In genomic region chr17:8019665-8020064, GRCh38 we compare ENCODE assay signal across 12 cellular contexts. TPM values are rescaled to one million over a fixed set of nuclear protein-coding genes. Genes with fewer than 3 reads are reported as not detected.
A peak's percentile ranks its signal among the peaks of the same experiment; 100 is the strongest.
DNase-seq lines count a peak whose midpoint lies in the region; ATAC-seq and TF ChIP-seq lines count a peak whose summit lies in the region.
"Had no signal": no experiment of that assay in that cellular context is flagged by ENCODE, and none has a peak within 500 bp of the region (broad histone marks: within the 10 kb centered on the region; RNA-seq: fewer than 3 reads in every experiment).

No MANE protein-coding gene starts in this region.

- no peak overlapping the region for H3K27ac ChIP-seq in left lung

- H3K9me3 Mint-ChIP-seq in activated CD4-positive, alpha-beta memory T cell treated with anti-CD3 and anti-CD28 coated beads for 36 hours, result no peaks in the 10 kb centered on the region
- no peaks in the 10 kb centered on the region for H3K9me3 Mint-ChIP-seq in activated CD4-positive, alpha-beta memory T cell treated with anti-CD3 and anti-CD28 coated beads, Interleukin-2, amount 10 ng/mL, durations not matched to agents 7 days and 5 days
- H3K9me3 Mint-ChIP-seq in stimulated activated naive CD8-positive, alpha-beta T cell treated with anti-CD3 and anti-CD28 coated beads, Interleukin-15, amount 100 ng/mL, for 72 hours, result no peaks in the 10 kb centered on the region

- peak; percentile 48 for ATAC-seq in left lung
- peak; percentile 58 for ATAC-seq in stimulated activated naive CD8-positive, alpha-beta T cell treated with anti-CD3 and anti-CD28 coated beads, Interleukin-15, amount 100 ng/mL, for 72 hours
- ATAC-seq in GM18520 (IDR thresholded peaks at IDR 0.05; ENCODE audit: unreplicated experiment), result no peak

- H3K27me3 ChIP-seq in left lung, result peaks cover 0 to 22% of the 10 kb centered on the region in 2 donors

- in situ Hi-C loops in astrocyte of the spinal cord (cut with HindIII; ENCODE audit: low sequenced_read_pairs), result no loop called here

- CTCF ChIA-PET in activated CD4-positive, alpha-beta memory T cell treated with anti-CD3 and anti-CD28 coated beads for 36 hours (lab: Charles Lee), result interaction anchor here (1.0 to 4.5 kb wide), 4 partner anchors 30 to 99 kb away, joined by 3 to 19 read pairs (median 4); partner anchors contain the start of gene ALOXE3
- CTCF ChIA-PET in activated CD4-positive, alpha-beta memory T cell treated with anti-CD3 and anti-CD28 coated beads, Interleukin-2, amount 10 ng/mL, durations not matched to agents 7 days and 5 days (lab: Charles Lee), result interaction anchor here (0.7 to 1.6 kb wide), 5 partner anchors 11 to 74 kb away, joined by 3 to 6 read pairs (median 3); no protein-coding TSS in a partner anchor

- no peaks in the 10 kb centered on the region for H3K9me3 ChIP-seq in left lung

- H3K4me3 ChIP-seq in astrocyte of the spinal cord (ENCODE audit: low read depth, low read length), result no peak overlapping the region
- no peak overlapping the region for H3K4me3 ChIP-seq in left lung

- peaks cover 29 to 75% of the 10 kb centered on the region in 2 donors for H3K4me1 ChIP-seq in left lung

- H3K36me3 Mint-ChIP-seq in activated CD4-positive, alpha-beta memory T cell treated with anti-CD3 and anti-CD28 coated beads for 36 hours, result no peaks in the 10 kb centered on the region
- H3K36me3 Mint-ChIP-seq in activated CD4-positive, alpha-beta memory T cell treated with anti-CD3 and anti-CD28 coated beads, Interleukin-2, amount 10 ng/mL, durations not matched to agents 7 days and 5 days (ENCODE audit: low read depth), result no peaks in the 10 kb centered on the region

- H3K27me3 Mint-ChIP-seq in activated CD4-positive, alpha-beta memory T cell treated with anti-CD3 and anti-CD28 coated beads for 36 hours, result peaks cover 10% of the 10 kb centered on the region
- H3K27me3 Mint-ChIP-seq in activated CD4-positive, alpha-beta memory T cell treated with anti-CD3 and anti-CD28 coated beads, Interleukin-2, amount 10 ng/mL, durations not matched to agents 7 days and 5 days, result peaks cover 31% of the 10 kb centered on the region
- peaks cover 49% of the 10 kb centered on the region for H3K27me3 Mint-ChIP-seq in stimulated activated naive CD8-positive, alpha-beta T cell treated with anti-CD3 and anti-CD28 coated beads, Interleukin-15, amount 100 ng/mL, for 72 hours

- peak; percentile 35 for DNase-seq in activated CD4-positive, alpha-beta memory T cell treated with anti-CD3 and anti-CD28 coated beads for 36 hours
- DNase-seq in activated CD4-positive, alpha-beta memory T cell treated with anti-CD3 and anti-CD28 coated beads, Interleukin-2, amount 10 ng/mL, durations not matched to agents 7 days and 5 days, result no peak
- DNase-seq in astrocyte of the spinal cord (ENCODE audit: low read depth, low spot score) (peak; percentile 9), left lung (peak; percentile 79 to 88), UCSD-AML1 (lab: John Stamatoyannopoulos, UW; ENCODE audit: unreplicated experiment) (no peak), GM19238 (ENCODE audit: insufficient read length, low spot score) (no peak)
- no peak for DNase-seq in stimulated activated naive CD8-positive, alpha-beta T cell treated with anti-CD3 and anti-CD28 coated beads, Interleukin-15, amount 100 ng/mL, for 72 hours
- DNase-seq: DMS79 treated with DMSO at 0.1 percent for 48 hours; NCI-H2029; stimulated activated CD4-positive, alpha-beta T cell treated with anti-CD3 and anti-CD28 coated beads, Interleukin-4, amount 100 ng/mL, for 1 hour had no signal

- no peaks in the 10 kb centered on the region for H3K36me3 ChIP-seq in left lung

- H3K27ac Mint-ChIP-seq in activated CD4-positive, alpha-beta memory T cell treated with anti-CD3 and anti-CD28 coated beads for 36 hours, result no peak overlapping the region
- no peak overlapping the region for H3K27ac Mint-ChIP-seq in activated CD4-positive, alpha-beta memory T cell treated with anti-CD3 and anti-CD28 coated beads, Interleukin-2, amount 10 ng/mL, durations not matched to agents 7 days and 5 days
- H3K27ac Mint-ChIP-seq in stimulated activated naive CD8-positive, alpha-beta T cell treated with anti-CD3 and anti-CD28 coated beads, Interleukin-15, amount 100 ng/mL, for 72 hours, result no peak overlapping the region

- peaks cover 12% of the 10 kb centered on the region for H3K4me1 Mint-ChIP-seq in activated CD4-positive, alpha-beta memory T cell treated with anti-CD3 and anti-CD28 coated beads for 36 hours (ENCODE audit: low read depth)
- peaks cover 11% of the 10 kb centered on the region for H3K4me1 Mint-ChIP-seq in activated CD4-positive, alpha-beta memory T cell treated with anti-CD3 and anti-CD28 coated beads, Interleukin-2, amount 10 ng/mL, durations not matched to agents 7 days and 5 days
- peaks cover 26% of the 10 kb centered on the region for H3K4me1 Mint-ChIP-seq in stimulated activated naive CD8-positive, alpha-beta T cell treated with anti-CD3 and anti-CD28 coated beads, Interleukin-15, amount 100 ng/mL, for 72 hours

- no peak for TF ChIP-seq CTCF in astrocyte of the spinal cord (IDR thresholded peaks at IDR 0.05; ENCODE audit: low read depth, low read length)
- TF ChIP-seq CTCF in left lung (IDR thresholded peaks at IDR 0.05), result no peak

- intact Hi-C loops in activated CD4-positive, alpha-beta memory T cell treated with anti-CD3 and anti-CD28 coated beads for 36 hours (cut with micrococcal nuclease), result no loop called here
- intact Hi-C loops in left lung (cut with DNase I), result no loop called here

- H3K4me3 Mint-ChIP-seq in activated CD4-positive, alpha-beta memory T cell treated with anti-CD3 and anti-CD28 coated beads for 36 hours, result no peak overlapping the region
- no peak overlapping the region for H3K4me3 Mint-ChIP-seq in activated CD4-positive, alpha-beta memory T cell treated with anti-CD3 and anti-CD28 coated beads, Interleukin-2, amount 10 ng/mL, durations not matched to agents 7 days and 5 days
- H3K4me3 Mint-ChIP-seq in stimulated activated naive CD8-positive, alpha-beta T cell treated with anti-CD3 and anti-CD28 coated beads, Interleukin-15, amount 100 ng/mL, for 72 hours, result peak overlapping the region; percentile 16 to 23

- POLR2A ChIA-PET in activated CD4-positive, alpha-beta memory T cell treated with anti-CD3 and anti-CD28 coated beads for 36 hours (lab: Charles Lee), result no interaction called here
- POLR2A ChIA-PET in activated CD4-positive, alpha-beta memory T cell treated with anti-CD3 and anti-CD28 coated beads, Interleukin-2, amount 10 ng/mL, durations not matched to agents 7 days and 5 days (lab: Charles Lee), result no interaction called here

RNA-seq across cellular contexts. Expression of gene GUCY2D, which starts 17.2 kb away (rescaled TPM):
- total RNA-seq in activated CD4-positive, alpha-beta memory T cell treated with anti-CD3 and anti-CD28 coated beads for 36 hours, result not detected
- total RNA-seq in activated CD4-positive, alpha-beta memory T cell treated with anti-CD3 and anti-CD28 coated beads, Interleukin-2, amount 10 ng/mL, durations not matched to agents 7 days and 5 days, result not detected
- 1 to 10 TPM; 1.1 to 3.4 TPM for total RNA-seq in left lung
- total RNA-seq: epithelial cell of proximal tubule had no signal

RNA-seq across cellular contexts. Expression of gene ALOX15B, which starts 19.2 kb away (rescaled TPM):
- total RNA-seq in activated CD4-positive, alpha-beta memory T cell treated with anti-CD3 and anti-CD28 coated beads for 36 hours, result not detected
- total RNA-seq in activated CD4-positive, alpha-beta memory T cell treated with anti-CD3 and anti-CD28 coated beads, Interleukin-2, amount 10 ng/mL, durations not matched to agents 7 days and 5 days, result not detected
- 100 to 1,000 TPM in 1 of 2 donors, 10 to 100 TPM in 1; 52.5 to 112 TPM for total RNA-seq in left lung

Comparison
In these comparisons a context has a peak if more than half of its experiments do, and no peak if none do; other contexts are left out.
1. DNase-seq: peak in activated CD4-positive, alpha-beta memory T cell treated with anti-CD3 and anti-CD28 coated beads for 36 hours (single experiment), astrocyte of the spinal cord (single experiment) and left lung (2 of 2); none in activated CD4-positive, alpha-beta memory T cell treated with anti-CD3 and anti-CD28 coated beads, Interleukin-2, amount 10 ng/mL, durations not matched to agents 7 days and 5 days (single experiment), stimulated activated naive CD8-positive, alpha-beta T cell treated with anti-CD3 and anti-CD28 coated beads, Interleukin-15, amount 100 ng/mL, for 72 hours (0 of 2), UCSD-AML1 (single experiment) and GM19238 (single experiment).
2. H3K4me3 Mint-ChIP-seq: peak in stimulated activated naive CD8-positive, alpha-beta T cell treated with anti-CD3 and anti-CD28 coated beads, Interleukin-15, amount 100 ng/mL, for 72 hours (2 of 2); none in activated CD4-positive, alpha-beta memory T cell treated with anti-CD3 and anti-CD28 coated beads for 36 hours (single experiment) and activated CD4-positive, alpha-beta memory T cell treated with anti-CD3 and anti-CD28 coated beads, Interleukin-2, amount 10 ng/mL, durations not matched to agents 7 days and 5 days (single experiment).
3. RNA of gene ALOX15B, which starts 19.2 kb away (total RNA-seq): 52.5 to 112 TPM in left lung; not detected in activated CD4-positive, alpha-beta memory T cell treated with anti-CD3 and anti-CD28 coated beads, Interleukin-2, amount 10 ng/mL, durations not matched to agents 7 days and 5 days and not detected in activated CD4-positive, alpha-beta memory T cell treated with anti-CD3 and anti-CD28 coated beads for 36 hours; every median in the first group is over 10 times any median in the second.